19 cellular contexts compared by ENCODE assay signal in the genomic region with DNA sequence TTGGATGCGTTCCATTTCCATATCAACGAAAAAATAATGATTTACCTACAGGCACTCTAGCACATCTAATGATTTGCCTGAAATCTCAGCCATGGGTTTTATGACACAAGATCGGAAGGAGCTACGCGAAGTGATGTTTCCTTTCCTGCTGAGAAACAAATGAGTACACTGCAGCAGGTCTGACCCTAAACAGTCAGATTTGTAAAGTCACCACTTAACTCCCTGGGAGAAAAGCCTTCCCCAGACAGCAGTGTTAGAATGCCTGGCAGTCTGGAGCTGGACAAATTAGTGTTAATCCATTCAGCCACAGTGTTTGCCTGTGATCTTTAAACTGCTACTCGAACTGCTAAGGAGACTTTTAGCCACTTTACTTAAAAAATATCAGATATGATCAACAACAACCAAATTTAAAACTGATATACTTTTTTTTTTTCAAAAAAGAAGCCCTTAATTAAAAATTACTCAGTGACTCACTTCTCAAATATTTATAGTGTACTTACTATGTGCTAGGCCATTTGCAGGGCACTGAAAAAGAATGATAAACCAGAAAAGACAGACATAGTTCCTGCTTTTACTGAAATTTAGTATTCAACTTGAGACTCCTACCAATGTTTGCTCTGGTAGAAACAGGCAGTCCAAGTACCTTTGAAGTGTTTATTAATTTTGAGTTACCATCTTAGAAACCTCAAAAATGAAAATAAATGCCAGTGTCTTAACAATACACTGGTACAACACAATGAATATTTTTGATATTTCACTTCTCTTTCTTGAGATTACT.
DNase-seq lines count a peak whose midpoint lies in the region; ATAC-seq and TF ChIP-seq lines count a peak whose summit lies in the region.
"Had no signal": no experiment of that assay in that cellular context is flagged by ENCODE, and none has a peak within 500 bp of the region (broad histone marks: within the 10 kb centered on the region; RNA-seq: fewer than 3 reads in every experiment).

No MANE protein-coding gene starts in this region.

- peak overlapping the region in 2 of 3 donors; percentile 3 to 17 for H3K27ac ChIP-seq in thyroid gland
- H3K27ac ChIP-seq in vagina = no peak overlapping the region
- H3K27ac ChIP-seq: C4-2B, HL-60, ovary had no signal

- no peak for TF ChIP-seq CTCF in brain (conservative IDR thresholded peaks at IDR 0.05)
- no peak for TF ChIP-seq CTCF in thyroid gland (IDR thresholded peaks at IDR 0.05)
- TF ChIP-seq CTCF in vagina (IDR thresholded peaks at IDR 0.05) = no peak

- ATAC-seq in HG03460 (IDR thresholded peaks at IDR 0.05; ENCODE audit: unreplicated experiment) = no peak
- ATAC-seq: K562, mucosa of descending colon had no signal

- H3K9me3 ChIP-seq in thyroid gland = no peaks in the 10 kb centered on the region
- no peaks in the 10 kb centered on the region for H3K9me3 ChIP-seq in vagina
- H3K9me3 ChIP-seq: mucosa of descending colon, ovary had no signal

- H3K27ac Mint-ChIP-seq in brain = peak overlapping the region in 3 of 5 experiments; percentile 14 to 67 (median 21)

- WGBS in thyroid gland, 2 donors = 76 to 77% methylated on average over 6 of the region's 6 CpGs

- H3K27me3 Mint-ChIP-seq in brain = no peaks in the 10 kb centered on the region

- no peaks in the 10 kb centered on the region for H3K27me3 ChIP-seq in thyroid gland
- H3K27me3 ChIP-seq in vagina = no peaks in the 10 kb centered on the region
- H3K27me3 ChIP-seq: ovary had no signal

- H3K4me1 ChIP-seq in thyroid gland (peaks cover 19 to 20% of the 10 kb centered on the region in 2 donors), vagina (no peaks in the 10 kb centered on the region)

- peaks cover 27% of the 10 kb centered on the region for H3K36me3 Mint-ChIP-seq in brain

- DNase-seq in NCI-H748 (lab: John Stamatoyannopoulos, UW; ENCODE audit: unreplicated experiment) (peak; percentile 1), NCI-H748 treated with DMSO at 0.1 percent for 48 hours (lab: John Stamatoyannopoulos, UW) (no peak), kidney tubule cell (ENCODE audit: low spot score) (peak; percentile 58), thyroid gland (no peak), HuH-7.5 (ENCODE audit: low spot score) (no peak), vagina (ENCODE audit: extremely low spot score in 2 of 2) (no peak)
- DNase-seq: activated CD4-positive, alpha-beta T cell treated with anti-CD3 and anti-CD28 coated beads for 1 hour; activated effector memory CD4-positive, alpha-beta T cell treated with anti-CD3 and anti-CD28 coated beads, Interleukin-2, amount 50 U/mL, for 16 hours; amniotic stem cell; mucosa of descending colon; NCI-H2081 treated with DMSO at 0.1 percent for 48 hours; ovary; SHP77 treated with DMSO at 0.1 percent for 48 hours; stimulated activated naive CD4-positive, alpha-beta T cell had no signal

- H3K4me3 ChIP-seq in thyroid gland (replicated peaks in 1 of 3) (no peak overlapping the region), vagina (no peak overlapping the region)
- H3K4me3 ChIP-seq: K562, mucosa of descending colon, ovary had no signal

- intact Hi-C loops in thyroid gland (cut with DNase I) (no loop called here), vagina (cut with DNase I) (no loop called here)

- TF ChIP-seq POLR2A in thyroid gland (IDR thresholded peaks at IDR 0.05) = no peak
- TF ChIP-seq POLR2A in vagina (IDR thresholded peaks at IDR 0.05) = no peak

- peaks cover 7% of the 10 kb centered on the region for H3K4me1 Mint-ChIP-seq in brain

- H3K4me3 Mint-ChIP-seq in brain = peak overlapping the region in 1 of 5 experiments; percentile 39

- no peaks in the 10 kb centered on the region for H3K9me3 Mint-ChIP-seq in brain

- peaks cover 5 to 12% of the 10 kb centered on the region in 2 donors for H3K36me3 ChIP-seq in thyroid gland
- H3K36me3 ChIP-seq in vagina = no peaks in the 10 kb centered on the region
- H3K36me3 ChIP-seq: ovary had no signal

Comparison
In these comparisons a context has a peak if more than half of its experiments do, and no peak if none do; other contexts are left out.
1. DNase-seq: peak in NCI-H748 (single experiment) and kidney tubule cell (single experiment); none in NCI-H748 treated with DMSO at 0.1 percent for 48 hours (single experiment), thyroid gland (0 of 2), HuH-7.5 (single experiment) and vagina (0 of 2).